ENCODE assay signal across 21 cellular contexts in genomic region chr3:186160691-186161243, GRCh38. TPM values are rescaled to one million over a fixed set of nuclear protein-coding genes. Genes with fewer than 3 reads are reported as not detected.
A peak's percentile ranks its signal among the peaks of the same experiment; 100 is the strongest.
DNase-seq lines count a peak whose midpoint lies in the region; ATAC-seq and TF ChIP-seq lines count a peak whose summit lies in the region.
"Had no signal": no experiment of that assay in that cellular context is flagged by ENCODE, and none has a peak within 500 bp of the region (broad histone marks: within the 10 kb centered on the region; RNA-seq: fewer than 3 reads in every experiment).

No MANE protein-coding gene starts in this region.

- in situ Hi-C loops in GM13977 (cut with MboI; ENCODE audit: low pct_unique_long_range_greater_than_20kb, low sequenced_read_pairs, unreplicated experiment): no loop called here
- in situ Hi-C loops in KBM-7 (cut with MboI; ENCODE audit: low pct_unique_long_range_greater_than_20kb, low sequenced_read_pairs): no loop called here

- DNase-seq in HuH-7 (ENCODE audit: low spot score) (peak; percentile 19), fibroblast of pulmonary artery (ENCODE audit: low read depth) (peak; percentile 9), left lobe of liver (ENCODE audit: low spot score) (peak; percentile 7), GM13977 (ENCODE audit: low spot score) (no peak), KBM-7 (no peak)
- DNase-seq in activated CD4-positive, alpha-beta T cell treated with anti-CD3 and anti-CD28 coated beads, Interleukin-2, amount 50 U/mL, for 4 hours: no peak
- DNase-seq: CD4-positive, CD25-positive, alpha-beta regulatory T cell; COR-L47; DMS 273 treated with DMSO at 0.1 percent for 48 hours; DMS79 treated with DMSO at 0.1 percent for 48 hours; KG1; NCI-H1092 treated with DMSO at 0.1 percent for 48 hours; NCI-H146; NCI-H2029; NCI-H345; NCI-H524; NCI-H774; NK-92 treated with Interleukin-12 subunit alpha and Interleukin-12 subunit beta, amount 100 ng/mL, for 24 hours; Peyer's patch had no signal

- no peak for ATAC-seq in left lobe of liver
- ATAC-seq in HG03139 (IDR thresholded peaks at IDR 0.05; ENCODE audit: unreplicated experiment): no peak
- ATAC-seq: SK-N-SH treated with all-trans-retinoic acid at 6 μM for 48 hours had no signal

- H3K4me3 ChIP-seq in fibroblast of pulmonary artery (replicated peaks; ENCODE audit: low read depth, low read length): no peak overlapping the region
- H3K4me3 ChIP-seq: Peyer's patch had no signal

- TF ChIP-seq CTCF in fibroblast of pulmonary artery (IDR thresholded peaks at IDR 0.05; ENCODE audit: low read length, missing control alignments) (no peak), GM13977 (IDR thresholded peaks at IDR 0.05; ENCODE audit: extremely low read depth, insufficient read depth, missing control alignments) (no peak)

RNA-seq across cellular contexts. Expression of gene ETV5, which starts 51.9 kb away (rescaled TPM):
- 7.0 TPM for total RNA-seq in left lobe of liver
- total RNA-seq: CD4-positive, CD25-positive, alpha-beta regulatory T cell had no signal

Comparison
In these comparisons a context has a peak if more than half of its experiments do, and no peak if none do; other contexts are left out.
1. DNase-seq: peak in HuH-7 (single experiment), fibroblast of pulmonary artery (single experiment) and left lobe of liver (single experiment); none in activated CD4-positive, alpha-beta T cell treated with anti-CD3 and anti-CD28 coated beads, Interleukin-2, amount 50 U/mL, for 4 hours (0 of 2), GM13977 (single experiment) and KBM-7 (single experiment).